In genomic region chr6:82057846-82058554, GRCh38 we compare ENCODE assay signal across 12 cellular contexts.
A peak's percentile ranks its signal among the peaks of the same experiment; 100 is the strongest.
DNase-seq lines count a peak whose midpoint lies in the region; ATAC-seq and TF ChIP-seq lines count a peak whose summit lies in the region.
"Had no signal": no experiment of that assay in that cellular context is flagged by ENCODE, and none has a peak within 500 bp of the region (broad histone marks: within the 10 kb centered on the region; RNA-seq: fewer than 3 reads in every experiment).

No MANE protein-coding gene starts in this region.

- H3K4me2 ChIP-seq in SK-N-SH (peak overlapping the region; percentile 5; the same call in 1 of the 2 replicates), PC-9 (no peak overlapping the region)

- H3K9me2 ChIP-seq in SK-N-SH = no peaks in the 10 kb centered on the region
- no peaks in the 10 kb centered on the region for H3K9me2 ChIP-seq in PC-9 (ENCODE audit: insufficient read depth)

- intact Hi-C loops in MCF 10A (cut with micrococcal nuclease) = no loop called here
- intact Hi-C loops in breast epithelium (cut with DNase I; ENCODE audit: low total_unique reads) = no loop called here
- intact Hi-C loops in PC-9 (cut with micrococcal nuclease; ENCODE audit: unreplicated experiment) = no loop called here

- no peaks in the 10 kb centered on the region for H3F3A ChIP-seq in SK-N-SH (replicated peaks; ENCODE audit: insufficient read depth)
- no peaks in the 10 kb centered on the region for H3F3A ChIP-seq in PC-9 (ENCODE audit: insufficient read depth, low read depth)

- H3K36me3 Mint-ChIP-seq in MCF 10A (ENCODE audit: insufficient read depth, unreplicated experiment) = no peaks in the 10 kb centered on the region
- H3K36me3 Mint-ChIP-seq: stimulated activated naive B cell treated with anti-CD40 and anti-IgM and Interleukin-4, amounts not matched to agents 10 μg/mL and 1 μg/mL and 100 μg/mL, for 72 hours had no signal

- H3K4me1 ChIP-seq in breast epithelium = no peaks in the 10 kb centered on the region
- peaks cover 8 to 10% of the 10 kb centered on the region in 2 experiments; a peak in 3 of 4 replicates for H3K4me1 ChIP-seq in SK-N-SH (ENCODE audit: control insufficient read depth in 1 of 2, insufficient read depth in 2 of 2, low read depth in 1 of 2, low read length in 1 of 2)
- H3K4me1 ChIP-seq in PC-9 (replicated peaks; ENCODE audit: insufficient read depth) = no peaks in the 10 kb centered on the region

- TF ChIP-seq RAD21 in SK-N-SH (IDR thresholded peaks at IDR 0.05; ENCODE audit: low read length) = no peak

- no peaks in the 10 kb centered on the region for H3K79me2 ChIP-seq in SK-N-SH (ENCODE audit: insufficient read depth)
- no peaks in the 10 kb centered on the region for H3K79me2 ChIP-seq in PC-9 (ENCODE audit: low read depth)

- no peaks in the 10 kb centered on the region for H3K9me3 Mint-ChIP-seq in MCF 10A (ENCODE audit: unreplicated experiment)

- WGBS in SK-N-SH (ENCODE audit: low lambda C conversion rate) = 33% methylated on average over 5 of the region's 5 CpGs

- no peak overlapping the region for H3K9ac ChIP-seq in SK-N-SH

- H3K27me3 ChIP-seq in breast epithelium = no peaks in the 10 kb centered on the region
- no peaks in the 10 kb centered on the region for H3K27me3 ChIP-seq in SK-N-SH (ENCODE audit: insufficient read depth)
- H3K27me3 ChIP-seq in PC-9 (ENCODE audit: insufficient read depth, low read depth) = no peaks in the 10 kb centered on the region

- TF ChIP-seq EP300 in SK-N-SH (IDR thresholded peaks at IDR 0.05; ENCODE audit: borderline replicate concordance in 1 of 2, low read depth in 1 of 2, low read length in 1 of 2) = peak in 1 of 2 experiments; percentile 37; a peak in 1 of 4 replicates

- H3K36me3 ChIP-seq in breast epithelium (no peaks in the 10 kb centered on the region), SK-N-SH (replicated peaks in 1 of 2; ENCODE audit: control insufficient read depth in 1 of 2, insufficient read depth in 2 of 2, low read length in 1 of 2) (no peaks in the 10 kb centered on the region), PC-9 (ENCODE audit: low read depth) (no peaks in the 10 kb centered on the region)

- TF ChIP-seq POLR2A in breast epithelium (IDR thresholded peaks at IDR 0.05) = no peak

- H3K27ac ChIP-seq in breast epithelium (peak overlapping the region in 1 of 2 donors; percentile 15), SK-N-SH (ENCODE audit: low read depth in 2 of 2, low read length in 1 of 2) (peak overlapping the region; percentile 12 to 77; a peak in 3 of 4 replicates), PC-9 (no peak overlapping the region)

- DNase-seq in MCF 10A (ENCODE audit: unreplicated experiment) (no peak), breast epithelium (ENCODE audit: low spot score in 2 of 2) (no peak), SK-N-SH (no peak), foreskin melanocyte (peak; percentile 84), superior temporal gyrus (ENCODE audit: extremely low spot score) (peak; percentile 67), PC-9 (no peak)
- DNase-seq in activated naive CD4-positive, alpha-beta T cell (lab: John Stamatoyannopoulos, UW) = no peak
- DNase-seq: activated T-cell treated with anti-CD3 and anti-CD28 coated beads, Interleukin-2, amount 50 U/mL, for 1 hour; NCI-H2107; stimulated activated naive B cell treated with anti-CD40 and anti-IgM and Interleukin-4, amounts not matched to agents 10 μg/mL and 1 μg/mL and 100 μg/mL, for 72 hours; T-helper 2 cell had no signal

- peaks cover 16% of the 10 kb centered on the region for H3K4me1 Mint-ChIP-seq in MCF 10A (ENCODE audit: insufficient read depth, unreplicated experiment)
- H3K4me1 Mint-ChIP-seq: stimulated activated naive B cell treated with anti-CD40 and anti-IgM and Interleukin-4, amounts not matched to agents 10 μg/mL and 1 μg/mL and 100 μg/mL, for 72 hours had no signal

- H4K20me1 ChIP-seq in SK-N-SH (ENCODE audit: insufficient read depth) (no peaks in the 10 kb centered on the region), PC-9 (ENCODE audit: insufficient read depth) (no peaks in the 10 kb centered on the region)

- TF ChIP-seq CTCF in MCF 10A (IDR thresholded peaks at IDR 0.05; ENCODE audit: unreplicated experiment) = no peak
- TF ChIP-seq CTCF in breast epithelium (IDR thresholded peaks at IDR 0.05) = no peak
- TF ChIP-seq CTCF in SK-N-SH (IDR thresholded peaks at IDR 0.05) = no peak
- no peak for TF ChIP-seq CTCF in PC-9 (conservative IDR thresholded peaks at IDR 0.05)

- BruUV-seq in MCF 10A (replicated peaks; lab: Mats Ljungman, UMichigan) (no TSS peak), PC-9 (replicated peaks; lab: Mats Ljungman, UMichigan) (no TSS peak)

- H3K27ac Mint-ChIP-seq in MCF 10A (ENCODE audit: low read depth, unreplicated experiment) = peak overlapping the region; percentile 44
- H3K27ac Mint-ChIP-seq: stimulated activated naive B cell treated with anti-CD40 and anti-IgM and Interleukin-4, amounts not matched to agents 10 μg/mL and 1 μg/mL and 100 μg/mL, for 72 hours had no signal

- CTCF ChIA-PET in MCF 10A (lab: Yijun Ruan, JAX) = interaction anchor here (0.7 to 1.9 kb wide), 2 partner anchors 18 to 41 kb away, joined by 5 to 6 read pairs; no protein-coding TSS in a partner anchor
- CTCF ChIA-PET in SK-N-SH (lab: Yijun Ruan, JAX) = interaction anchor here (0.8 kb wide), 1 partner anchor 1727 kb away, joined by 3 read pairs; no protein-coding TSS in a partner anchor
- CTCF ChIA-PET in PC-9 (lab: Charles Lee) = no interaction called here

- H3K4me3 Mint-ChIP-seq in MCF 10A (ENCODE audit: unreplicated experiment) = no peak overlapping the region
- H3K4me3 Mint-ChIP-seq: stimulated activated naive B cell treated with anti-CD40 and anti-IgM and Interleukin-4, amounts not matched to agents 10 μg/mL and 1 μg/mL and 100 μg/mL, for 72 hours had no signal

- H3K4me3 ChIP-seq in breast epithelium (no peak overlapping the region), SK-N-SH (ENCODE audit: low read depth in 2 of 2, low read length in 1 of 2) (no peak overlapping the region), PC-9 (no peak overlapping the region)

- POLR2A ChIA-PET in MCF 10A (lab: Yijun Ruan, JAX) = no interaction called here
- POLR2A ChIA-PET in SK-N-SH (lab: Yijun Ruan, JAX) = no interaction called here
- POLR2A ChIA-PET in PC-9 (lab: Charles Lee; ENCODE audit: unreplicated experiment) = no interaction called here

- H3K9me3 ChIP-seq in breast epithelium (no peaks in the 10 kb centered on the region), SK-N-SH (no peaks in the 10 kb centered on the region), PC-9 (ENCODE audit: insufficient read depth, low read depth) (no peaks in the 10 kb centered on the region)

- H2AFZ ChIP-seq in SK-N-SH (ENCODE audit: low read depth) (no peak overlapping the region; the same call in 1 of the 2 replicates), PC-9 (no peak overlapping the region)

- no peak for ATAC-seq in GM21717 (IDR thresholded peaks at IDR 0.05; ENCODE audit: unreplicated experiment)
- ATAC-seq: stimulated activated naive B cell treated with anti-CD40 and anti-IgM and Interleukin-4, amounts not matched to agents 10 μg/mL and 1 μg/mL and 100 μg/mL, for 72 hours had no signal

- H3K27me3 Mint-ChIP-seq in MCF 10A (ENCODE audit: insufficient read depth, unreplicated experiment) = no peaks in the 10 kb centered on the region

TF ChIP-seq in SK-N-SH, 30 proteins besides CTCF, POLR2A, EP300 and RAD21:
- no peak for TF ChIP-seq NRF1 (IDR thresholded peaks at IDR 0.05; ENCODE audit: low read depth, low read length)
- peak; percentile 36; the same call in 1 of the 2 replicates for TF ChIP-seq NFIC (IDR thresholded peaks at IDR 0.05; ENCODE audit: borderline replicate concordance)
- TF ChIP-seq SMC3 (IDR thresholded peaks at IDR 0.05; ENCODE audit: low read depth, low read length) = no peak
- TF ChIP-seq MAX (IDR thresholded peaks at IDR 0.05; ENCODE audit: low read depth) = no peak
- TF ChIP-seq PBX3 (IDR thresholded peaks at IDR 0.05) = peak; percentile 43
- peak; percentile 58 for TF ChIP-seq TCF12 (IDR thresholded peaks at IDR 0.05)

Comparison
In these comparisons a context has a peak if more than half of its experiments do, and no peak if none do; other contexts are left out.
1. DNase-seq: peak in foreskin melanocyte (single experiment) and superior temporal gyrus (single experiment); none in MCF 10A (single experiment), breast epithelium (0 of 2), SK-N-SH (single experiment), PC-9 (0 of 2) and activated naive CD4-positive, alpha-beta T cell (0 of 4).